Comparison of ENCODE assay signal across 1 cellular context in the genomic region with DNA sequence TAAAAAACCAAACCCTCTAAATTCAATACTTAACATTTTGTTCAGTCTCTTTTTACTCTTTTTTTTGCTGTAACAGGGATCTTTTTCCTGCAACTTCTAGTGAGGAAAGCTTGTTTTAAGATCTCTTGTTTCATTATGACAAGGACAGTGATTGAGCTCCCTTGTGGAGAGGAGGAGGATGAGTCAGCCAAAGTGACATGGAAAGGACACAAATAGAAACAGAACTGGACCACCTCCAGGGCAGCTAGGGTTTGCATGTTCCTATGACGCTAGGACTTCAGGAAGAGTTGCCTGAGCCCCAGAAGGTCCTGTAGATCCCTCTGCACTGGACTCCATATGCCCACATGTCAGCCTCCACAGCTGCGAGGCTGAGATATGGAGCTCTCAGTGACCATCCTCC.
TF ChIP-seq lines count a peak whose summit lies in the region.

No MANE protein-coding gene starts in this region.

TF ChIP-seq in H1, 55 proteins besides CTCF, POLR2A, EP300 and RAD21 (continued from another document):
- no peak for TF ChIP-seq ZNF274 (IDR thresholded peaks at IDR 0.05; ENCODE audit: borderline replicate concordance, extremely low read depth, low read length)
- TF ChIP-seq ATF2 (IDR thresholded peaks at IDR 0.05; ENCODE audit: low read length): no peak
- TF ChIP-seq BACH1 (IDR thresholded peaks at IDR 0.05; ENCODE audit: low read length): no peak
- no peak for TF ChIP-seq SAP30 (IDR thresholded peaks at IDR 0.05; ENCODE audit: insufficient read depth, insufficient replicate concordance, low read length)
- TF ChIP-seq BRCA1 (IDR thresholded peaks at IDR 0.05; ENCODE audit: low read depth, low read length): no peak
- TF ChIP-seq, protein P1, sequence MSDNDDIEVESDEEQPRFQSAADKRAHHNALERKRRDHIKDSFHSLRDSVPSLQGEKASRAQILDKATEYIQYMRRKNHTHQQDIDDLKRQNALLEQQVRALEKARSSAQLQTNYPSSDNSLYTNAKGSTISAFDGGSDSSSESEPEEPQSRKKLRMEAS (IDR thresholded peaks at IDR 0.05): no peak
